28 cellular contexts compared by ENCODE assay signal in genomic region chr4:6336166-6336565, GRCh38.
"Had no signal": no experiment of that assay in that cellular context is flagged by ENCODE, and none has a peak within 500 bp of the region (broad histone marks: within the 10 kb centered on the region; RNA-seq: fewer than 3 reads in every experiment).

No MANE protein-coding gene starts in this region.

- ATAC-seq: activated CD4-positive, CD25-positive, alpha-beta regulatory T cell treated with anti-CD3 and anti-CD28 coated beads, Interleukin-2, amount 50 U/mL, for 24 hours; activated naive CD4-positive, alpha-beta T cell treated with anti-CD3 and anti-CD28 coated beads, Interleukin-2, amount 50 U/mL, for 72 hours; activated T-cell treated with anti-CD3 and anti-CD28 coated beads, Interleukin-2, amount 50 U/mL, for 72 hours; effector memory CD8-positive, alpha-beta T cell; foreskin keratinocyte; gastrocnemius medialis; T-helper 17 cell had no signal

- H3K9me3 Mint-ChIP-seq: activated B cell treated with CpG ODN at 0.5 μM for 24 hours; activated naive CD4-positive, alpha-beta T cell treated with anti-CD3 and anti-CD28 coated beads, Interleukin-2, amount 50 U/mL, for 72 hours; activated naive CD8-positive, alpha-beta T cell treated with anti-CD3 and anti-CD28 coated beads, Interleukin-2, amount 10 ng/mL, durations not matched to agents 7 days and 5 days; activated T-cell treated with anti-CD3 and anti-CD28 coated beads, Interleukin-2, amount 50 U/mL, for 24 hours; activated T-cell treated with anti-CD3 and anti-CD28 coated beads, Interleukin-2, amount 50 U/mL, for 72 hours; central memory CD8-positive, alpha-beta T cell; effector memory CD8-positive, alpha-beta T cell; T-helper 2 cell treated with Interferon-gamma antibody and Interleukin-4, amounts not matched to agents 5 μg/mL and 100 μg/mL, for 36 hours had no signal

- H3K27ac Mint-ChIP-seq: activated B cell treated with CpG ODN at 0.5 μM for 24 hours; activated CD4-positive, alpha-beta memory T cell treated with anti-CD3 and anti-CD28 coated beads, Interleukin-2, amount 10 ng/mL, durations not matched to agents 7 days and 5 days; activated naive CD4-positive, alpha-beta T cell treated with anti-CD3 and anti-CD28 coated beads, Interleukin-2, amount 10 ng/mL, durations not matched to agents 7 days and 5 days; activated naive CD4-positive, alpha-beta T cell treated with anti-CD3 and anti-CD28 coated beads, Interleukin-2, amount 50 U/mL, for 72 hours; activated naive CD8-positive, alpha-beta T cell treated with anti-CD3 and anti-CD28 coated beads, Interleukin-2, amount 10 ng/mL, durations not matched to agents 7 days and 5 days; activated T-cell treated with anti-CD3 and anti-CD28 coated beads, Interleukin-2, amount 50 U/mL, for 24 hours; activated T-cell treated with anti-CD3 and anti-CD28 coated beads, Interleukin-2, amount 50 U/mL, for 72 hours; T-helper 17 cell; T-helper 2 cell treated with Interferon-gamma antibody and Interleukin-4, amounts not matched to agents 5 μg/mL and 100 μg/mL, for 36 hours had no signal

- H3K4me3 Mint-ChIP-seq: activated B cell treated with CpG ODN at 0.5 μM for 24 hours; activated CD4-positive, alpha-beta memory T cell treated with anti-CD3 and anti-CD28 coated beads, Interleukin-2, amount 10 ng/mL, durations not matched to agents 7 days and 5 days; activated naive CD4-positive, alpha-beta T cell treated with anti-CD3 and anti-CD28 coated beads, Interleukin-2, amount 10 ng/mL, durations not matched to agents 7 days and 5 days; activated naive CD8-positive, alpha-beta T cell treated with anti-CD3 and anti-CD28 coated beads, Interleukin-2, amount 10 ng/mL, durations not matched to agents 7 days and 5 days; activated T-cell treated with anti-CD3 and anti-CD28 coated beads, Interleukin-2, amount 50 U/mL, for 24 hours; activated T-cell treated with anti-CD3 and anti-CD28 coated beads, Interleukin-2, amount 50 U/mL, for 72 hours; effector memory CD8-positive, alpha-beta T cell; T-helper 17 cell; T-helper 2 cell treated with Interferon-gamma antibody and Interleukin-4, amounts not matched to agents 5 μg/mL and 100 μg/mL, for 36 hours had no signal

- DNase-seq: activated B cell treated with CpG ODN at 0.5 μM for 24 hours; activated CD4-positive, alpha-beta memory T cell treated with anti-CD3 and anti-CD28 coated beads, Interleukin-2, amount 10 ng/mL, durations not matched to agents 7 days and 5 days; activated CD4-positive, alpha-beta T cell treated with anti-CD3 and anti-CD28 coated beads for 48 hours; activated CD8-positive, alpha-beta memory T cell treated with anti-CD3 and anti-CD28 coated beads, Interleukin-2, amount 50 U/mL, for 48 hours; activated gamma-delta T cell; activated naive CD4-positive, alpha-beta T cell; activated naive CD4-positive, alpha-beta T cell treated with anti-CD3 and anti-CD28 coated beads, Interleukin-2, amount 10 ng/mL, durations not matched to agents 7 days and 5 days; activated naive CD8-positive, alpha-beta T cell treated with anti-CD3 and anti-CD28 coated beads, Interleukin-2, amount 10 ng/mL, durations not matched to agents 7 days and 5 days; activated T-cell treated with anti-CD3 and anti-CD28 coated beads for 4 hours; activated T-cell treated with anti-CD3 and anti-CD28 coated beads, Interleukin-2, amount 50 U/mL, for 24 hours; activated T-cell treated with anti-CD3 and anti-CD28 coated beads, Interleukin-2, amount 50 U/mL, for 72 hours; brain microvascular endothelial cell; cortex of kidney; dermis blood vessel endothelial cell; effector CD4-positive, alpha-beta T cell; effector memory CD8-positive, alpha-beta T cell; erythroblast; foreskin keratinocyte; gastrocnemius medialis; T-helper 1 cell; T-helper 17 cell; T1000; WERI-Rb-1 had no signal

- H3K27ac ChIP-seq: brain microvascular endothelial cell, esophagus muscularis mucosa, foreskin keratinocyte, gastrocnemius medialis, WERI-Rb-1 had no signal

- H3K4me3 ChIP-seq: esophagus muscularis mucosa, gastrocnemius medialis had no signal

- H3K36me3 ChIP-seq: brain microvascular endothelial cell, esophagus muscularis mucosa, gastrocnemius medialis had no signal

- H3K36me3 Mint-ChIP-seq: activated naive CD4-positive, alpha-beta T cell treated with anti-CD3 and anti-CD28 coated beads, Interleukin-2, amount 10 ng/mL, durations not matched to agents 7 days and 5 days; activated naive CD4-positive, alpha-beta T cell treated with anti-CD3 and anti-CD28 coated beads, Interleukin-2, amount 50 U/mL, for 72 hours; activated naive CD8-positive, alpha-beta T cell treated with anti-CD3 and anti-CD28 coated beads, Interleukin-2, amount 10 ng/mL, durations not matched to agents 7 days and 5 days had no signal

- H3K9me3 ChIP-seq: gastrocnemius medialis had no signal

- H3K4me1 ChIP-seq: esophagus muscularis mucosa, foreskin keratinocyte, gastrocnemius medialis had no signal

- H3K27me3 ChIP-seq: foreskin keratinocyte had no signal
